29 cellular contexts compared by ENCODE assay signal in genomic region chr12:59320112-59320511, GRCh38.
"Had no signal": no experiment of that assay in that cellular context is flagged by ENCODE, and none has a peak within 500 bp of the region (broad histone marks: within the 10 kb centered on the region; RNA-seq: fewer than 3 reads in every experiment).

No MANE protein-coding gene starts in this region.

- ATAC-seq: effector memory CD8-positive, alpha-beta T cell; esophagus mucosa; foreskin keratinocyte; gastrocnemius medialis; gastroesophageal sphincter; heart left ventricle; heart right ventricle had no signal

- H3K79me2 ChIP-seq: hepatocyte had no signal

- H3K27me3 ChIP-seq: colonic mucosa, dorsolateral prefrontal cortex, esophagus muscularis mucosa, esophagus squamous epithelium, foreskin keratinocyte, gastrocnemius medialis, gastroesophageal sphincter, heart left ventricle, heart right ventricle, hepatocyte had no signal

- H3K9me3 Mint-ChIP-seq: endodermal cell had no signal

- H3K36me3 ChIP-seq: colonic mucosa, esophagus muscularis mucosa, esophagus squamous epithelium, gastrocnemius medialis, gastroesophageal sphincter, heart left ventricle, heart right ventricle had no signal

- DNase-seq: colonic mucosa; cortex of kidney; dermis blood vessel endothelial cell; dorsolateral prefrontal cortex; effector CD4-positive, alpha-beta T cell; effector CD8-positive, alpha-beta T cell; effector memory CD4-positive, alpha-beta T cell; effector memory CD8-positive, alpha-beta T cell; endodermal cell; erythroblast; esophagus squamous epithelium; foreskin fibroblast; foreskin keratinocyte; foreskin melanocyte; gastrocnemius medialis; glutamatergic neuron; head of caudate nucleus; heart left ventricle; heart right ventricle had no signal

- H3K27ac Mint-ChIP-seq: dendritic cell treated with granulocyte-macrophage colony-stimulating factor and Interleukin-4, amounts not matched to agents 40 ng/mL and 50 ng/mL, for 4 days; effector memory CD8-positive, alpha-beta T cell; endodermal cell had no signal

- H3K4me3 Mint-ChIP-seq: dendritic cell treated with granulocyte-macrophage colony-stimulating factor and Interleukin-4, amounts not matched to agents 40 ng/mL and 50 ng/mL, for 4 days; effector memory CD8-positive, alpha-beta T cell; endodermal cell had no signal

- H3K4me2 ChIP-seq: hepatocyte had no signal

- H3K27me3 Mint-ChIP-seq: dendritic cell treated with granulocyte-macrophage colony-stimulating factor and Interleukin-4, amounts not matched to agents 40 ng/mL and 50 ng/mL, for 4 days; effector memory CD8-positive, alpha-beta T cell had no signal

- FAIRE-seq: endometrium, endothelial cell of umbilical vein, frontal cortex had no signal

- H3K4me3 ChIP-seq: colonic mucosa, coronary artery, dorsolateral prefrontal cortex, esophagus muscularis mucosa, esophagus squamous epithelium, gastrocnemius medialis, gastroesophageal sphincter, heart left ventricle, heart right ventricle, hepatocyte had no signal

- H3K9me3 ChIP-seq: colonic mucosa, esophagus muscularis mucosa, esophagus squamous epithelium, gastrocnemius medialis, gastroesophageal sphincter, heart left ventricle had no signal

- H2AFZ ChIP-seq: hepatocyte had no signal

- H3K27ac ChIP-seq: colonic mucosa, coronary artery, epithelial cell of prostate, esophagus muscularis mucosa, esophagus squamous epithelium, foreskin keratinocyte, gastrocnemius medialis, gastroesophageal sphincter, heart left ventricle, heart right ventricle, hepatocyte had no signal

- H3K4me1 ChIP-seq: colonic mucosa, esophagus muscularis mucosa, esophagus squamous epithelium, foreskin keratinocyte, gastrocnemius medialis, gastroesophageal sphincter, heart left ventricle, heart right ventricle had no signal
